Comparison of ENCODE assay signal across 8 cellular contexts in the genomic region with DNA sequence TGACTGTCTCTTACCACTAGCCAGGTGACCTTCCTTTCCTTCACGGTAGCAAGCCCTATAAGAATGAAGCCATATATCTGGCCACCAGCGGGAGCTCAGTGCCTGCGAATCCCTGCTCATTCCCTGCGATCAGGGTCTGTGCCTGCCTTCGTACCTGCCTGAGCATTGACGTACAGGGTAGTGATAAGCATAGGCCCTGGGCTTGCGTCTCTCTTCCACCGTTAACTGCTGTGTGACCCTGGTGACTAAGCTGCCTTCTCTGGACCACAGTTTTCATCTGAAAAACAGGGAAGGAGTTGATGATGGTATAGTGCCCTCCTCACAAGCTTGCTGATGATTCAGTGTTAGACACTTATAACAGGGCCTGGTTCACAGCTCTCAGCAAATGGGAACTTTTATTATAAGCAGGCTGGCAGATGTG. TPM values are rescaled to one million over a fixed set of nuclear protein-coding genes. Genes with fewer than 3 reads are reported as not detected.
DNase-seq lines count a peak whose midpoint lies in the region; ATAC-seq and TF ChIP-seq lines count a peak whose summit lies in the region.

No MANE protein-coding gene starts in this region.

- H3K27ac Mint-ChIP-seq in activated CD4-positive, alpha-beta T cell treated with anti-CD3 and anti-CD28 coated beads, Interleukin-2, amount 10 ng/mL, durations not matched to agents 24 days and 14 days = peak overlapping the region; percentile 98
- H3K27ac Mint-ChIP-seq in nephron progenitor cell = no peak overlapping the region

- TF ChIP-seq CTCF in fibroblast of mammary gland (conservative IDR thresholded peaks at IDR 0.05; ENCODE audit: control insufficient read depth, insufficient read depth, low read depth, low read length) (no peak), nephron progenitor cell (IDR thresholded peaks at IDR 0.05) (no peak)

- peaks cover 35% of the 10 kb centered on the region for H3K4me1 Mint-ChIP-seq in activated CD4-positive, alpha-beta T cell treated with anti-CD3 and anti-CD28 coated beads, Interleukin-2, amount 10 ng/mL, durations not matched to agents 24 days and 14 days
- H3K4me1 Mint-ChIP-seq in nephron progenitor cell = peaks cover 40% of the 10 kb centered on the region

- peak overlapping the region; percentile 44 for H3K4me3 ChIP-seq in fibroblast of mammary gland (ENCODE audit: control insufficient read depth, low read depth, low read length)

- intact Hi-C loops in activated CD4-positive, alpha-beta T cell treated with anti-CD3 and anti-CD28 coated beads, Interleukin-2, amount 10 ng/mL, durations not matched to agents 24 days and 14 days (cut with micrococcal nuclease) = loop anchor here (2.0 to 10.0 kb wide), 8 partner anchors 76 to 1376 kb away; a partner anchor contains a TSS

- ATAC-seq in GM21576 (IDR thresholded peaks at IDR 0.05; ENCODE audit: unreplicated experiment) = no peak
- ATAC-seq in GM18907 (IDR thresholded peaks at IDR 0.05; ENCODE audit: unreplicated experiment) = no peak

- no peaks in the 10 kb centered on the region for H3K9me3 Mint-ChIP-seq in activated CD4-positive, alpha-beta T cell treated with anti-CD3 and anti-CD28 coated beads, Interleukin-2, amount 10 ng/mL, durations not matched to agents 24 days and 14 days
- no peaks in the 10 kb centered on the region for H3K9me3 Mint-ChIP-seq in nephron progenitor cell

- no peaks in the 10 kb centered on the region for H3K27me3 Mint-ChIP-seq in activated CD4-positive, alpha-beta T cell treated with anti-CD3 and anti-CD28 coated beads, Interleukin-2, amount 10 ng/mL, durations not matched to agents 24 days and 14 days
- peaks cover 17% of the 10 kb centered on the region for H3K27me3 Mint-ChIP-seq in nephron progenitor cell (ENCODE audit: low read depth, poor library complexity)

- DNase-seq in SIG-M5 treated with dmso at 0.1 percent for 504 hours (lab: John Stamatoyannopoulos, UW; ENCODE audit: unreplicated experiment) = peak; percentile 60
- DNase-seq in SIG-M5 (lab: John Stamatoyannopoulos, UW) = no peak
- DNase-seq in activated CD4-positive, alpha-beta T cell treated with anti-CD3 and anti-CD28 coated beads, Interleukin-2, amount 10 ng/mL, durations not matched to agents 24 days and 14 days = peak; percentile 74
- DNase-seq in fibroblast of mammary gland (ENCODE audit: low read depth) = peak; percentile 87
- peak; percentile 48 for DNase-seq in stimulated activated CD4-positive, alpha-beta T cell treated with anti-CD3 and anti-CD28 coated beads, Interleukin-2, amount 100 ng/mL, for 4 hours (ENCODE audit: low read depth)
- DNase-seq in nephron progenitor cell = no peak

- H3K36me3 Mint-ChIP-seq in activated CD4-positive, alpha-beta T cell treated with anti-CD3 and anti-CD28 coated beads, Interleukin-2, amount 10 ng/mL, durations not matched to agents 24 days and 14 days (ENCODE audit: low read depth) = peaks cover 83% of the 10 kb centered on the region
- no peaks in the 10 kb centered on the region for H3K36me3 Mint-ChIP-seq in nephron progenitor cell (ENCODE audit: low read depth)

- peak overlapping the region; percentile 97 for H3K4me3 Mint-ChIP-seq in activated CD4-positive, alpha-beta T cell treated with anti-CD3 and anti-CD28 coated beads, Interleukin-2, amount 10 ng/mL, durations not matched to agents 24 days and 14 days
- H3K4me3 Mint-ChIP-seq in nephron progenitor cell = no peak overlapping the region

RNA-seq across cellular contexts. Expression of a gene that starts 4.1 kb away (rescaled TPM):
- total RNA-seq in activated CD4-positive, alpha-beta T cell treated with anti-CD3 and anti-CD28 coated beads, Interleukin-2, amount 10 ng/mL, durations not matched to agents 24 days and 14 days = 39.3 and 40.4 TPM in 2 replicates

RNA-seq across cellular contexts. Expression of a gene that starts 36.1 kb away (rescaled TPM):
- 94.4 and 95.6 TPM in 2 replicates for total RNA-seq in activated CD4-positive, alpha-beta T cell treated with anti-CD3 and anti-CD28 coated beads, Interleukin-2, amount 10 ng/mL, durations not matched to agents 24 days and 14 days

Comparison
In these comparisons a context has a peak if more than half of its experiments do, and no peak if none do; other contexts are left out.
1. DNase-seq: peak in SIG-M5 treated with dmso at 0.1 percent for 504 hours (single experiment), activated CD4-positive, alpha-beta T cell treated with anti-CD3 and anti-CD28 coated beads, Interleukin-2, amount 10 ng/mL, durations not matched to agents 24 days and 14 days (single experiment), fibroblast of mammary gland (single experiment) and stimulated activated CD4-positive, alpha-beta T cell treated with anti-CD3 and anti-CD28 coated beads, Interleukin-2, amount 100 ng/mL, for 4 hours (single experiment); none in SIG-M5 (single experiment) and nephron progenitor cell (single experiment).